Comparison of ENCODE assay signal across 30 cellular contexts in the genomic region with DNA sequence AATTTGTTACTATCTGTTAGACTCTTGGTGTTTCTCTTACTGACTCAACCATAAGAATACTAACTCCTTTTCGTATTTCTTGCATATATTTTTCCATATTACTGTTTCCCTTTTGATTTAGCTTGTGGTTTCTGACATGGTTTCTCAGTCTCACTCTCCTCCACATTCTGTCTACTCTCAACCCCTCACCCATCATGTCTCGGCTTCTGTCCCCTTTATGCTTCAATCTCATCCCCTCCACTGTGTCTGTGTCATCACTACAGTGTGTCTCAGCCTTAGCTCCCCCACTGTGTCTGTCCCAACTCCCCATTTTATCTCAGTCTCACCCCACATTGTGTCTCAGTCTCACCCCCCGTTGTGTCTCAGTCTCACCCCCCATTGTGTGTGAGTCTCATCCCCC.
DNase-seq lines count a peak whose midpoint lies in the region; ATAC-seq lines count a peak whose summit lies in the region.
"Had no signal": no experiment of that assay in that cellular context is flagged by ENCODE, and none has a peak within 500 bp of the region (broad histone marks: within the 10 kb centered on the region; RNA-seq: fewer than 3 reads in every experiment).

No MANE protein-coding gene starts in this region.

- H3K27ac Mint-ChIP-seq in activated T-cell treated with anti-CD3 and anti-CD28 coated beads, Interleukin-2, amount 50 U/mL, for 24 hours, result peak overlapping the region; percentile 19
- H3K27ac Mint-ChIP-seq: neural progenitor cell, T-helper 17 cell had no signal

- peak overlapping the region in 5 of 11 experiments; percentile 4 to 92 (median 38); a peak in 6 of 22 replicates for H3K27ac ChIP-seq in BLaER1 treated with 17β-estradiol and CSF1 and Interleukin-3, amounts not matched to agents 10 nM and 100 nM
- H3K27ac ChIP-seq in KOPT-K1 (ENCODE audit: low read depth, low read length, poor library complexity, severe bottlenecking) (peak overlapping the region; percentile 32), mesenchymal stem cell (ENCODE audit: low read length, poor library complexity, severe bottlenecking) (no peak overlapping the region)
- H3K27ac ChIP-seq: dorsolateral prefrontal cortex, esophagus squamous epithelium, foreskin keratinocyte, neural progenitor cell, pancreas, Peyer's patch, upper lobe of right lung had no signal

- H3K4ac ChIP-seq in mesenchymal stem cell (ENCODE audit: low read depth in 1 of 2, low read length in 2 of 2), result no peak overlapping the region

- no peak overlapping the region for H3K18ac ChIP-seq in mesenchymal stem cell (ENCODE audit: low read depth in 1 of 2, low read length in 2 of 2)

- H3K4me1 ChIP-seq in BLaER1 treated with 17β-estradiol and CSF1 and Interleukin-3, amounts not matched to agents 10 nM and 100 nM, result peaks cover 42 to 83% (median 77%) of the 10 kb centered on the region in 10 experiments
- peaks cover 49% of the 10 kb centered on the region for H3K4me1 ChIP-seq in mesenchymal stem cell (ENCODE audit: control insufficient read depth, insufficient read depth, low read depth, low read length)
- H3K4me1 ChIP-seq: foreskin keratinocyte had no signal

- no peak overlapping the region for H3K4me3 Mint-ChIP-seq in activated T-cell treated with anti-CD3 and anti-CD28 coated beads, Interleukin-2, amount 50 U/mL, for 24 hours
- H3K4me3 Mint-ChIP-seq: neural progenitor cell, T-helper 17 cell had no signal

- H3K9me3 ChIP-seq in BLaER1 treated with 17β-estradiol and CSF1 and Interleukin-3, amounts not matched to agents 10 nM and 100 nM (replicated peaks in 1 of 11), result peaks cover 12 to 20% (median 15%) of the 10 kb centered on the region in 11 experiments
- H3K9me3 ChIP-seq in KOPT-K1 (ENCODE audit: insufficient read depth, low read length, poor library complexity, severe bottlenecking), result peaks cover 17% of the 10 kb centered on the region
- no peaks in the 10 kb centered on the region for H3K9me3 ChIP-seq in mesenchymal stem cell (ENCODE audit: control insufficient read depth, low read length)
- H3K9me3 ChIP-seq: esophagus squamous epithelium, pancreas, Peyer's patch, upper lobe of right lung had no signal

- WGBS in mesenchymal stem cell, result 72% methylated on average over 2 of the region's 3 CpGs

- H3K36me3 ChIP-seq in BLaER1 treated with 17β-estradiol and CSF1 and Interleukin-3, amounts not matched to agents 10 nM and 100 nM, result peaks cover 0 to 7% (median 0%) of the 10 kb centered on the region in 11 experiments; a peak in 7 of 22 replicates
- H3K36me3 ChIP-seq in KOPT-K1 (ENCODE audit: insufficient read depth, low read length) (no peaks in the 10 kb centered on the region), mesenchymal stem cell (ENCODE audit: control insufficient read depth in 1 of 2, insufficient read depth in 2 of 2, low read depth in 1 of 2, low read length in 2 of 2) (peaks cover 0 to 2% of the 10 kb centered on the region in 2 experiments)
- H3K36me3 ChIP-seq: esophagus squamous epithelium, neural progenitor cell, pancreas, Peyer's patch, upper lobe of right lung had no signal

- H3K9ac ChIP-seq in BLaER1 treated with 17β-estradiol and CSF1 and Interleukin-3, amounts not matched to agents 10 nM and 100 nM, result peak overlapping the region in 3 of 11 experiments; percentile 50 to 75 (median 62); a peak in 4 of 22 replicates
- no peak overlapping the region for H3K9ac ChIP-seq in mesenchymal stem cell (ENCODE audit: low read length)
- H3K9ac ChIP-seq: neural progenitor cell had no signal

- no peaks in the 10 kb centered on the region for H3K36me3 Mint-ChIP-seq in activated T-cell treated with anti-CD3 and anti-CD28 coated beads, Interleukin-2, amount 50 U/mL, for 24 hours (ENCODE audit: low read depth)
- H3K36me3 Mint-ChIP-seq: neural progenitor cell had no signal

- peaks cover 4% of the 10 kb centered on the region for H3K9me3 Mint-ChIP-seq in activated T-cell treated with anti-CD3 and anti-CD28 coated beads, Interleukin-2, amount 50 U/mL, for 24 hours

- no peak for ATAC-seq in GM18858 (IDR thresholded peaks at IDR 0.05; ENCODE audit: unreplicated experiment)
- ATAC-seq: foreskin keratinocyte, HCT116, left ventricle myocardium superior, pancreas, T-helper 17 cell, upper lobe of right lung had no signal

- peaks cover 10% of the 10 kb centered on the region for H3K27me3 Mint-ChIP-seq in activated T-cell treated with anti-CD3 and anti-CD28 coated beads, Interleukin-2, amount 50 U/mL, for 24 hours

- no peak overlapping the region for H2BK120ac ChIP-seq in mesenchymal stem cell (ENCODE audit: low read depth, low read length)

- peaks cover 0 to 26% (median 0%) of the 10 kb centered on the region in 11 experiments; a peak in 4 of 22 replicates for H3K27me3 ChIP-seq in BLaER1 treated with 17β-estradiol and CSF1 and Interleukin-3, amounts not matched to agents 10 nM and 100 nM
- H3K27me3 ChIP-seq in mesenchymal stem cell (ENCODE audit: control insufficient read depth in 1 of 2, insufficient read depth in 1 of 2, low read length in 2 of 2), result no peaks in the 10 kb centered on the region
- H3K27me3 ChIP-seq: dorsolateral prefrontal cortex, esophagus squamous epithelium, foreskin keratinocyte, neural progenitor cell, pancreas, Peyer's patch, upper lobe of right lung had no signal

- H2AK5ac ChIP-seq in mesenchymal stem cell (ENCODE audit: low read length, severe bottlenecking), result peak overlapping the region; percentile 60

- peak overlapping the region in 8 of 11 experiments; percentile 79 to 96 (median 86); a peak in 17 of 22 replicates for H3K4me2 ChIP-seq in BLaER1 treated with 17β-estradiol and CSF1 and Interleukin-3, amounts not matched to agents 10 nM and 100 nM
- no peak overlapping the region for H3K4me2 ChIP-seq in mesenchymal stem cell (ENCODE audit: low read length, poor library complexity, severe bottlenecking)
- H3K4me2 ChIP-seq: neural progenitor cell had no signal

- H2AFZ ChIP-seq in mesenchymal stem cell (ENCODE audit: low read depth, low read length), result no peak overlapping the region
- H2AFZ ChIP-seq: neural progenitor cell had no signal

- no peak overlapping the region for H3K14ac ChIP-seq in mesenchymal stem cell (ENCODE audit: low read length in 2 of 2)

- H3K79me1 ChIP-seq in mesenchymal stem cell (replicated peaks; ENCODE audit: low read length, poor library complexity, severe bottlenecking), result no peaks in the 10 kb centered on the region

- no peak overlapping the region for H2BK5ac ChIP-seq in mesenchymal stem cell (ENCODE audit: low read depth, low read length, poor library complexity, severe bottlenecking)

- H3K4me1 Mint-ChIP-seq in activated T-cell treated with anti-CD3 and anti-CD28 coated beads, Interleukin-2, amount 50 U/mL, for 24 hours (ENCODE audit: low read depth), result peaks cover 18% of the 10 kb centered on the region

- H3K4me3 ChIP-seq in BLaER1 treated with 17β-estradiol and CSF1 and Interleukin-3, amounts not matched to agents 10 nM and 100 nM, result peak overlapping the region in 2 of 10 experiments; percentile 45 to 51; a peak in 4 of 20 replicates
- H3K4me3 ChIP-seq in mesenchymal stem cell (ENCODE audit: insufficient read depth in 1 of 2, low read depth in 1 of 2, low read length in 2 of 2), result no peak overlapping the region
- H3K4me3 ChIP-seq: dorsolateral prefrontal cortex, esophagus squamous epithelium, neural progenitor cell, pancreas, Peyer's patch, upper lobe of right lung had no signal

- no peak for DNase-seq in activated T-cell treated with anti-CD3 and anti-CD28 coated beads, Interleukin-2, amount 50 U/mL, for 24 hours
- DNase-seq in activated T-cell treated with anti-CD3 and anti-CD28 coated beads, Interleukin-2, amount 50 U/mL, for 1 hour, result no peak
- no peak for DNase-seq in mesenchymal stem cell
- DNase-seq in iPS-NIHi7 (ENCODE audit: extremely low spot score), result no peak
- DNase-seq in GDM1 (lab: John Stamatoyannopoulos, UW), result no peak
- DNase-seq: activated CD8-positive, alpha-beta memory T cell treated with anti-CD3 and anti-CD28 coated beads, Interleukin-2, amount 50 U/mL, for 4 hours; activated gamma-delta T cell treated with Interleukin-2 at 50 U/mL for 16 hours; amygdala; C1 segment of cervical spinal cord; Caco-2; DMS53; esophagus squamous epithelium; foreskin keratinocyte; islet precursor cell; Karpas-422; left ventricle myocardium superior; NCI-H1436; NCI-H748 treated with DMSO at 0.1 percent for 48 hours; SHP77; substantia nigra; T-helper 17 cell had no signal

- H2BK15ac ChIP-seq in mesenchymal stem cell (ENCODE audit: low read depth, poor library complexity, severe bottlenecking), result no peak overlapping the region

- H4K91ac ChIP-seq in mesenchymal stem cell (ENCODE audit: low read length), result no peak overlapping the region

- H2BK12ac ChIP-seq in mesenchymal stem cell (ENCODE audit: low read length in 2 of 2), result no peak overlapping the region

- H4K20me1 ChIP-seq in BLaER1 treated with 17β-estradiol and CSF1 and Interleukin-3, amounts not matched to agents 10 nM and 100 nM, result no peaks in the 10 kb centered on the region

- H4K8ac ChIP-seq in mesenchymal stem cell (ENCODE audit: low read length), result no peak overlapping the region

- H3K23ac ChIP-seq in mesenchymal stem cell (ENCODE audit: low read length in 2 of 2), result no peak overlapping the region
